In the genomic region with DNA sequence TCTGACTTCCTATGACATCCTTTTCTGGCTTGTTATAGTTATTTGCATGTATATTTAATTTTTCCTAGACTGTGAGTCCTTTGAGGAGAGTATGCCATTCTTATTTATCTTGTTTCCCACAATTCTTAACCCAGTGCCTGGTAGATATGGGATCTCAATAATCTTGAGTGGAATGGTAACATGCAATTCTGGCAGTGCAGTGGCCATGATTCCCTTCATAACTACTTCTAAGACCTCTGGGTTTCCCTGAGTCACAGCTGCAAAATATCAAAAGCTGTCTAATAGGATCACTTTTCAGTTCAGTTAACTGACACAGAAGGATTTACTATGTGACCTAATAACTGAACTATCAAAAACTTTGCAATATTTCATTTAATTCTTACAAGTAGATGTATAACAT, we compare ENCODE assay signal across 22 cellular contexts.
"Had no signal": no experiment of that assay in that cellular context is flagged by ENCODE, and none has a peak within 500 bp of the region (broad histone marks: within the 10 kb centered on the region; RNA-seq: fewer than 3 reads in every experiment).

No MANE protein-coding gene starts in this region.

- H3K4me1 ChIP-seq: colonic mucosa, esophagus squamous epithelium, gastrocnemius medialis, heart right ventricle, left lung, lower lobe of right lung had no signal

- DNase-seq: colonic mucosa; cortex of kidney; effector CD8-positive, alpha-beta T cell; effector memory CD8-positive, alpha-beta T cell; endodermal cell; erythroblast; esophagus squamous epithelium; foreskin fibroblast; foreskin melanocyte; gastrocnemius medialis; glutamatergic neuron; head of caudate nucleus; heart right ventricle; hippocampal formation; left cardiac atrium; left lung; left ventricle myocardium superior; lower lobe of right lung; mesenchymal stem cell; mucosa of descending colon had no signal

- H3K27me3 ChIP-seq: colonic mucosa, esophagus squamous epithelium, gastrocnemius medialis, left lung had no signal

- H3K36me3 ChIP-seq: colonic mucosa, esophagus squamous epithelium, gastrocnemius medialis, heart right ventricle, left lung, lower lobe of right lung had no signal

- H3K27ac ChIP-seq: colonic mucosa, epithelial cell of prostate, esophagus squamous epithelium, gastrocnemius medialis, heart right ventricle, left lung, lower lobe of right lung had no signal

- H3K9me3 ChIP-seq: colonic mucosa, esophagus squamous epithelium, gastrocnemius medialis, left lung, lower lobe of right lung, mucosa of descending colon had no signal

- H3K4me3 ChIP-seq: colonic mucosa, esophagus squamous epithelium, gastrocnemius medialis, heart right ventricle, left lung, lower lobe of right lung, mucosa of descending colon had no signal

- ATAC-seq: effector memory CD8-positive, alpha-beta T cell; esophagus mucosa; gastrocnemius medialis; heart right ventricle; left cardiac atrium; left lung; left ventricle myocardium superior; lower lobe of right lung; mucosa of descending colon had no signal
